9 cellular contexts compared by ENCODE assay signal in the genomic region with DNA sequence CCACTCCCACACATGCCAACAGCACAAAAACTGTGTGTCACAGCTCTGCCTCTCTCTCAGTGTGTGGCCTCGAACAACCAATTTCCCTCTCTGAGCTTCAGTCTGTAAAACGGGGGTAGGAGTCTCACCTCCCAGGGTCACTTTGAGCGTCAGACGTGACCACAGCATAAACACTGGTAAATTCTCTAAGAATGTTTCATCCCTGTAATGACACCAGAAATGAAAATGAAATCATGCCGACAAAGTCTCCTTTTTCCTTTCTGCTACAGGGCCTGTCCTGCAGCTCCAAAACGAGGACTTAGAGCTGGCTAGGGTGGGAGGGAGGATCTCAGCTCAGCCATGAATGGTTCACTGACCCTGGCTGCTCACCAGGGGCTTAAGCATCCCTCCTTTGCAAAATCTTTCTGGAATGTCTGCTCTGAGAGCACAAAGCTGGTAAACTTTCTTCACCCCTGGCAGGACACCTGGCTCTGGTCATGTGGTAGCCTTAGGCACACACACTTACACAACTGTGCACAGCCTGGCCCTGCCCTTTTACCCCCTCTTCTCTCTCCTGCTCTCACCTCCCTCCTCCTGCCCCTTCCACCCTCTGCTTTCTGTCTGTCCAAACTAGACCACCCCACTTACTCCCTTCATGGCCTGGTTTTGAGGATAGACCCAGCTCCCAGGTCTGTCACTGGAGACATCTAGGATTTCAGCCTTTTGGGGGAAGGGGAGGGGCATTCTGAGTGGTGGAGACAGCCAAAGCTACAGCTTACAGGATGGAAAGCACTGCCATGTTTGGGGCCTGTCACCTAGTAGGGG. TPM values are rescaled to one million over a fixed set of nuclear protein-coding genes. Genes with fewer than 3 reads are reported as not detected.
DNase-seq lines count a peak whose midpoint lies in the region; ATAC-seq, FAIRE-seq and TF ChIP-seq lines count a peak whose summit lies in the region.
"Had no signal": no experiment of that assay in that cellular context is flagged by ENCODE, and none has a peak within 500 bp of the region (broad histone marks: within the 10 kb centered on the region; RNA-seq: fewer than 3 reads in every experiment).

No MANE protein-coding gene starts in this region.

- H3K27ac ChIP-seq in C4-2B = peak overlapping the region; percentile 29
- H3K27ac ChIP-seq in pancreas = no peak overlapping the region

- H3K9me3 ChIP-seq in NT2/D1 (ENCODE audit: insufficient read depth, low read length) = peaks cover 7% of the 10 kb centered on the region
- H3K9me3 ChIP-seq in pancreas = no peaks in the 10 kb centered on the region

- H3K36me3 ChIP-seq in NT2/D1 (ENCODE audit: insufficient read depth, insufficient read length, low read length) (no peaks in the 10 kb centered on the region), pancreas (no peaks in the 10 kb centered on the region)

- TF ChIP-seq CTCF in C4-2B (conservative IDR thresholded peaks at IDR 0.05) (no peak), pancreas (IDR thresholded peaks at IDR 0.05) (no peak)

- WGBS in pancreas, 2 donors = 73 to 78% methylated on average over 6 of the region's 6 CpGs

- H3K4me3 ChIP-seq in NT2/D1 (ENCODE audit: insufficient read length, low read depth) (no peak overlapping the region), pancreas (no peak overlapping the region)

- intact Hi-C loops in pancreas (cut with DNase I) = no loop called here

- peak; percentile 55 for ATAC-seq in esophagus mucosa
- ATAC-seq in pancreas = peak in 3 of 4 donors; percentile 14 to 30 (median 22)
- ATAC-seq in GM21360 (IDR thresholded peaks at IDR 0.05; ENCODE audit: unreplicated experiment) = no peak
- ATAC-seq in GM19467 (IDR thresholded peaks at IDR 0.05; ENCODE audit: unreplicated experiment) = no peak

- H3K4me1 ChIP-seq in NT2/D1 (ENCODE audit: insufficient read depth, insufficient read length) = peaks cover 27% of the 10 kb centered on the region
- H3K4me1 ChIP-seq in pancreas = peaks cover 0 to 14% (median 0%) of the 10 kb centered on the region in 3 donors

- FAIRE-seq in pancreas (lab: Jason Lieb, UNC) = no peak

- H3K27me3 ChIP-seq in NT2/D1 (ENCODE audit: insufficient read depth, insufficient read length) (no peaks in the 10 kb centered on the region), pancreas (no peaks in the 10 kb centered on the region)

- DNase-seq in NT2/D1 (ENCODE audit: low read depth, low spot score) (peak; percentile 55), pancreas (peak in 1 of 6 donors; percentile 22), NCI-H748 (lab: John Stamatoyannopoulos, UW; ENCODE audit: unreplicated experiment) (no peak)
- no peak for DNase-seq in stimulated activated CD4-positive, alpha-beta T cell treated with anti-CD3 and anti-CD28 coated beads, Interleukin-12 subunit alpha, Interleukin-12 subunit beta, amount 100 ng/mL, for 4 hours
- DNase-seq: NCI-H446 treated with DMSO at 0.1 percent for 48 hours had no signal

- H3K9ac ChIP-seq in NT2/D1 (ENCODE audit: insufficient read length, low read depth) = peak overlapping the region; percentile 1

RNA-seq across cellular contexts. Expression of gene TSKU, which starts 12.3 kb away (rescaled TPM):
- total RNA-seq in esophagus mucosa = 50.7 TPM
- 10 to 100 TPM in 5 of 6 donors, 1 to 10 TPM in 1; 9.7 to 25.2 (median 12.1) TPM for total RNA-seq in pancreas
- 1 to 10 TPM; 2.7 to 5.0 TPM for polyA plus RNA-seq in pancreas

Comparison
In these comparisons a context has a peak if more than half of its experiments do, and no peak if none do; other contexts are left out.
1. ATAC-seq: peak in esophagus mucosa (single experiment) and pancreas (3 of 4); none in GM21360 (single experiment) and GM19467 (single experiment).